8 cellular contexts compared by ENCODE assay signal in genomic region chr15:77959094-77959879, GRCh38.
A peak's percentile ranks its signal among the peaks of the same experiment; 100 is the strongest.
DNase-seq lines count a peak whose midpoint lies in the region; ATAC-seq and TF ChIP-seq lines count a peak whose summit lies in the region.

No MANE protein-coding gene starts in this region.

- H3K4me3 ChIP-seq in coronary artery (peak overlapping the region; percentile 60), right lobe of liver (peak overlapping the region in 1 of 3 donors; percentile 20)

- intact Hi-C loops in right lobe of liver (cut with DNase I) = no loop called here

- H3K4me1 ChIP-seq in right lobe of liver = peaks cover 0 to 6% (median 0%) of the 10 kb centered on the region in 4 donors

- no peak overlapping the region for H3K27ac ChIP-seq in coronary artery
- no peak overlapping the region for H3K27ac ChIP-seq in right lobe of liver

- ATAC-seq in HG02763 (IDR thresholded peaks at IDR 0.05; ENCODE audit: unreplicated experiment) = peak; percentile 70
- ATAC-seq in right lobe of liver = peak; percentile 99 to 100 (median 100)
- ATAC-seq in HG03135 (IDR thresholded peaks at IDR 0.05; ENCODE audit: unreplicated experiment) = no peak

- no peaks in the 10 kb centered on the region for H3K27me3 ChIP-seq in right lobe of liver

- DNase-seq in GM10266 (ENCODE audit: extremely low spot score) = peak; percentile 78
- DNase-seq in NCI-H345 (lab: John Stamatoyannopoulos, UW) = peak; percentile 63
- DNase-seq in activated CD4-positive, alpha-beta T cell treated with anti-CD3 and anti-CD28 coated beads for 4 hours = peak; percentile 68 to 79
- peak; percentile 82 for DNase-seq in coronary artery (ENCODE audit: low spot score)
- peak; percentile 80 to 81 (median 80) for DNase-seq in right lobe of liver
- peak; percentile 64 to 70 for DNase-seq in stimulated activated CD4-positive, alpha-beta T cell treated with anti-CD3 and anti-CD28 coated beads, Interleukin-4, amount 100 ng/mL, for 4 hours

- TF ChIP-seq CTCF in GM10266 (IDR thresholded peaks at IDR 0.05; ENCODE audit: control insufficient read depth, insufficient read depth, low read depth, missing control alignments) (peak; percentile 90), coronary artery (IDR thresholded peaks at IDR 0.05) (peak; percentile 98), right lobe of liver (IDR thresholded peaks at IDR 0.05) (peak; percentile 94 to 97 (median 95))

- no peaks in the 10 kb centered on the region for H3K9me3 ChIP-seq in right lobe of liver

- 2% methylated on average over 12 of the region's 20 CpGs for WGBS in right lobe of liver (ENCODE audit: insufficient coverage, low coverage, low lambda C conversion rate, missing lambda C conversion rate)

- H3K36me3 ChIP-seq in right lobe of liver = no peaks in the 10 kb centered on the region

- TF ChIP-seq POLR2A in right lobe of liver (IDR thresholded peaks at IDR 0.05) = no peak
